ENCODE assay signal across 8 cellular contexts in genomic region chr20:36862857-36863668, GRCh38. TPM values are rescaled to one million over a fixed set of nuclear protein-coding genes. Genes with fewer than 3 reads are reported as not detected.
DNase-seq lines count a peak whose midpoint lies in the region; ATAC-seq and TF ChIP-seq lines count a peak whose summit lies in the region.

No MANE protein-coding gene starts in this region.

- H3K9me3 ChIP-seq in duodenal mucosa (ENCODE audit: control insufficient read depth in 1 of 2, low read length in 2 of 2) = no peaks in the 10 kb centered on the region

- no peaks in the 10 kb centered on the region for H3K27me3 ChIP-seq in duodenal mucosa (ENCODE audit: control insufficient read depth in 1 of 2, insufficient read depth in 2 of 2, low read length in 2 of 2)

- H3K36me3 ChIP-seq in duodenal mucosa (ENCODE audit: control insufficient read depth in 1 of 2, insufficient read depth in 2 of 2, low read length in 2 of 2) = no peaks in the 10 kb centered on the region

- H3K4me1 ChIP-seq in duodenal mucosa (ENCODE audit: control insufficient read depth in 1 of 2, insufficient read depth in 2 of 2, low read length in 2 of 2) = peaks cover 15 to 35% of the 10 kb centered on the region in 2 donors

- peak overlapping the region; percentile 17 to 36 for H3K4me3 ChIP-seq in duodenal mucosa (ENCODE audit: low read depth in 1 of 2, low read length in 2 of 2)

- DNase-seq in omental fat pad (ENCODE audit: low spot score) (no peak), MV-4-11 (lab: John Stamatoyannopoulos, UW) (no peak), SIG-M5 treated with dmso at 0.1 percent for 504 hours (lab: John Stamatoyannopoulos, UW; ENCODE audit: unreplicated experiment) (no peak), NCI-H1105 treated with DMSO at 0.1 percent for 48 hours (lab: John Stamatoyannopoulos, UW) (no peak)

- peak overlapping the region in 1 of 2 donors; percentile 32 for H3K9ac ChIP-seq in duodenal mucosa (ENCODE audit: low read depth in 1 of 2, low read length in 2 of 2)

- H3K27ac ChIP-seq in C4-2B = peak overlapping the region; percentile 89
- peak overlapping the region; percentile 66 for H3K27ac ChIP-seq in duodenal mucosa (ENCODE audit: low read depth, low read length)

- ATAC-seq in GM19455 (IDR thresholded peaks at IDR 0.05; ENCODE audit: unreplicated experiment) (peak; percentile 48), HG03558 (IDR thresholded peaks at IDR 0.05; ENCODE audit: extremely low read depth, unreplicated experiment) (peak; percentile 31), omental fat pad (ENCODE audit: low FRiP score) (peak; percentile 2)

- no peak for TF ChIP-seq CTCF in C4-2B (conservative IDR thresholded peaks at IDR 0.05)
- no peak for TF ChIP-seq CTCF in omental fat pad (IDR thresholded peaks at IDR 0.05)

RNA-seq across cellular contexts. Expression of gene TLDC2, which starts 12.9 kb away (rescaled TPM):
- total RNA-seq in omental fat pad = under 1 TPM in 1 of 4 donors, not detected in 3; 0.63 TPM
